ENCODE assay signal across 1 cellular context in the genomic region with DNA sequence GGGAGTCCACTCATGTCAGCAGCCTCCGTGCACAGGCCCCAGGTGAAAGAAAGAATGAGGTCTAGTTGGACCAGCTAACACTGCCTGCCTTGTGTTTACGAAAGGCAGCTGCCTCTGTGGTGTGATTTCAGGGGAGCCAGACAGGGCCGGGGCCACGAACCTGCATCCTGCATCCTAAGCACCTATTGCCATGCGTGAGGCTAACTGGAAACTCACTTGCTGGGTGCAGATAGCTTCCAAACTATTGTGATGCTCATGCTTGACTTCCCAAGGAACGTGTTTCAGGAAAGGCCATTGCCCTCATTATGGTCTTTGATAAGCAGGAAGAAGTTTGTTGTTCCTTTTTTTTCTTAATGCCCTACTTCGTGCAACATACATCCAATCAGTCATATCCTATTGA.
TF ChIP-seq lines count a peak whose summit lies in the region.

No MANE protein-coding gene starts in this region.

TF ChIP-seq in GM23338, 12 proteins besides CTCF, POLR2A, EP300 and RAD21:
- TF ChIP-seq, protein P1, sequence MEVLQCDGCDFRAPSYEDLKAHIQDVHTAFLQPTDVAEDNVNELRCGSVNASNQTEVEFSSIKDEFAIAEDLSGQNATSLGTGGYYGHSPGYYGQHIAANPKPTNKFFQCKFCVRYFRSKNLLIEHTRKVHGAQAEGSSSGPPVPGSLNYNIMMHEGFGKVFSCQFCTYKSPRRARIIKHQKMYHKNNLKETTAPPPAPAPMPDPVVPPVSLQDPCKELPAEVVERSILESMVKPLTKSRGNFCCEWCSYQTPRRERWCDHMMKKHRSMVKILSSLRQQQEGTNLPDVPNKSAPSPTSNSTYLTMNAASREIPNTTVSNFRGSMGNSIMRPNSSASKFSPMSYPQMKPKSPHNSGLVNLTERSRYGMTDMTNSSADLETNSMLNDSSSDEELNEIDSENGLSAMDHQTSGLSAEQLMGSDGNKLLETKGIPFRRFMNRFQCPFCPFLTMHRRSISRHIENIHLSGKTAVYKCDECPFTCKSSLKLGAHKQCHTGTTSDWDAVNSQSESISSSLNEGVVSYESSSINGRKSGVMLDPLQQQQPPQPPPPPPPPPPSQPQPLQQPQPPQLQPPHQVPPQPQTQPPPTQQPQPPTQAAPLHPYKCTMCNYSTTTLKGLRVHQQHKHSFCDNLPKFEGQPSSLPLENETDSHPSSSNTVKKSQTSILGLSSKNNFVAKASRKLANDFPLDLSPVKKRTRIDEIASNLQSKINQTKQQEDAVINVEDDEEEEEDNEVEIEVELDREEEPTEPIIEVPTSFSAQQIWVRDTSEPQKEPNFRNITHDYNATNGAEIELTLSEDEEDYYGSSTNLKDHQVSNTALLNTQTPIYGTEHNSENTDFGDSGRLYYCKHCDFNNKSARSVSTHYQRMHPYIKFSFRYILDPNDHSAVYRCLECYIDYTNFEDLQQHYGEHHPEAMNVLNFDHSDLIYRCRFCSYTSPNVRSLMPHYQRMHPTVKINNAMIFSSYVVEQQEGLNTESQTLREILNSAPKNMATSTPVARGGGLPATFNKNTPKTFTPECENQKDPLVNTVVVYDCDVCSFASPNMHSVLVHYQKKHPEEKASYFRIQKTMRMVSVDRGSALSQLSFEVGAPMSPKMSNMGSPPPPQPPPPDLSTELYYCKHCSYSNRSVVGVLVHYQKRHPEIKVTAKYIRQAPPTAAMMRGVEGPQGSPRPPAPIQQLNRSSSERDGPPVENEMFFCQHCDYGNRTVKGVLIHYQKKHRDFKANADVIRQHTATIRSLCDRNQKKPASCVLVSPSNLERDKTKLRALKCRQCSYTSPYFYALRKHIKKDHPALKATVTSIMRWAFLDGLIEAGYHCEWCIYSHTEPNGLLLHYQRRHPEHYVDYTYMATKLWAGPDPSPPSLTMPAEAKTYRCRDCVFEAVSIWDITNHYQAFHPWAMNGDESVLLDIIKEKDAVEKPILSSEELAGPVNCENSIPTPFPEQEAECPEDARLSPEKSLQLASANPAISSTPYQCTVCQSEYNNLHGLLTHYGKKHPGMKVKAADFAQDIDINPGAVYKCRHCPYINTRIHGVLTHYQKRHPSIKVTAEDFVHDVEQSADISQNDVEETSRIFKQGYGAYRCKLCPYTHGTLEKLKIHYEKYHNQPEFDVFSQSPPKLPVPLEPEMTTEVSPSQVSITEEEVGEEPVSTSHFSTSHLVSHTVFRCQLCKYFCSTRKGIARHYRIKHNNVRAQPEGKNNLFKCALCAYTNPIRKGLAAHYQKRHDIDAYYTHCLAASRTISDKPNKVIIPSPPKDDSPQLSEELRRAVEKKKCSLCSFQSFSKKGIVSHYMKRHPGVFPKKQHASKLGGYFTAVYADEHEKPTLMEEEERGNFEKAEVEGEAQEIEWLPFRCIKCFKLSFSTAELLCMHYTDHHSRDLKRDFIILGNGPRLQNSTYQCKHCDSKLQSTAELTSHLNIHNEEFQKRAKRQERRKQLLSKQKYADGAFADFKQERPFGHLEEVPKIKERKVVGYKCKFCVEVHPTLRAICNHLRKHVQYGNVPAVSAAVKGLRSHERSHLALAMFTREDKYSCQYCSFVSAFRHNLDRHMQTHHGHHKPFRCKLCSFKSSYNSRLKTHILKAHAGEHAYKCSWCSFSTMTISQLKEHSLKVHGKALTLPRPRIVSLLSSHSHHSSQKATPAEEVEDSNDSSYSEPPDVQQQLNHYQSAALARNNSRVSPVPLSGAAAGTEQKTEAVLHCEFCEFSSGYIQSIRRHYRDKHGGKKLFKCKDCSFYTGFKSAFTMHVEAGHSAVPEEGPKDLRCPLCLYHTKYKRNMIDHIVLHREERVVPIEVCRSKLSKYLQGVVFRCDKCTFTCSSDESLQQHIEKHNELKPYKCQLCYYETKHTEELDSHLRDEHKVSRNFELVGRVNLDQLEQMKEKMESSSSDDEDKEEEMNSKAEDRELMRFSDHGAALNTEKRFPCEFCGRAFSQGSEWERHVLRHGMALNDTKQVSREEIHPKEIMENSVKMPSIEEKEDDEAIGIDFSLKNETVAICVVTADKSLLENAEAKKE (CRISPR knock-in tag; IDR thresholded peaks at IDR 0.05) = no peak
- no peak for TF ChIP-seq CREB1 (CRISPR knock-in tag; IDR thresholded peaks at IDR 0.05; ENCODE audit: low read depth)
- TF ChIP-seq NANOG (IDR thresholded peaks at IDR 0.05; ENCODE audit: borderline replicate concordance) = no peak
- no peak for TF ChIP-seq STAT1 (IDR thresholded peaks at IDR 0.05; ENCODE audit: unreplicated experiment)
- TF ChIP-seq EZH2phosphoT487 (IDR thresholded peaks at IDR 0.05; ENCODE audit: unreplicated experiment) = no peak
- TF ChIP-seq, protein P2, sequence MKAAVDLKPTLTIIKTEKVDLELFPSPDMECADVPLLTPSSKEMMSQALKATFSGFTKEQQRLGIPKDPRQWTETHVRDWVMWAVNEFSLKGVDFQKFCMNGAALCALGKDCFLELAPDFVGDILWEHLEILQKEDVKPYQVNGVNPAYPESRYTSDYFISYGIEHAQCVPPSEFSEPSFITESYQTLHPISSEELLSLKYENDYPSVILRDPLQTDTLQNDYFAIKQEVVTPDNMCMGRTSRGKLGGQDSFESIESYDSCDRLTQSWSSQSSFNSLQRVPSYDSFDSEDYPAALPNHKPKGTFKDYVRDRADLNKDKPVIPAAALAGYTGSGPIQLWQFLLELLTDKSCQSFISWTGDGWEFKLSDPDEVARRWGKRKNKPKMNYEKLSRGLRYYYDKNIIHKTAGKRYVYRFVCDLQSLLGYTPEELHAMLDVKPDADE (IDR thresholded peaks at IDR 0.05) = no peak
- no peak for TF ChIP-seq EZH2 (IDR thresholded peaks at IDR 0.05; ENCODE audit: low read depth, unreplicated experiment)
- TF ChIP-seq, protein P3, sequence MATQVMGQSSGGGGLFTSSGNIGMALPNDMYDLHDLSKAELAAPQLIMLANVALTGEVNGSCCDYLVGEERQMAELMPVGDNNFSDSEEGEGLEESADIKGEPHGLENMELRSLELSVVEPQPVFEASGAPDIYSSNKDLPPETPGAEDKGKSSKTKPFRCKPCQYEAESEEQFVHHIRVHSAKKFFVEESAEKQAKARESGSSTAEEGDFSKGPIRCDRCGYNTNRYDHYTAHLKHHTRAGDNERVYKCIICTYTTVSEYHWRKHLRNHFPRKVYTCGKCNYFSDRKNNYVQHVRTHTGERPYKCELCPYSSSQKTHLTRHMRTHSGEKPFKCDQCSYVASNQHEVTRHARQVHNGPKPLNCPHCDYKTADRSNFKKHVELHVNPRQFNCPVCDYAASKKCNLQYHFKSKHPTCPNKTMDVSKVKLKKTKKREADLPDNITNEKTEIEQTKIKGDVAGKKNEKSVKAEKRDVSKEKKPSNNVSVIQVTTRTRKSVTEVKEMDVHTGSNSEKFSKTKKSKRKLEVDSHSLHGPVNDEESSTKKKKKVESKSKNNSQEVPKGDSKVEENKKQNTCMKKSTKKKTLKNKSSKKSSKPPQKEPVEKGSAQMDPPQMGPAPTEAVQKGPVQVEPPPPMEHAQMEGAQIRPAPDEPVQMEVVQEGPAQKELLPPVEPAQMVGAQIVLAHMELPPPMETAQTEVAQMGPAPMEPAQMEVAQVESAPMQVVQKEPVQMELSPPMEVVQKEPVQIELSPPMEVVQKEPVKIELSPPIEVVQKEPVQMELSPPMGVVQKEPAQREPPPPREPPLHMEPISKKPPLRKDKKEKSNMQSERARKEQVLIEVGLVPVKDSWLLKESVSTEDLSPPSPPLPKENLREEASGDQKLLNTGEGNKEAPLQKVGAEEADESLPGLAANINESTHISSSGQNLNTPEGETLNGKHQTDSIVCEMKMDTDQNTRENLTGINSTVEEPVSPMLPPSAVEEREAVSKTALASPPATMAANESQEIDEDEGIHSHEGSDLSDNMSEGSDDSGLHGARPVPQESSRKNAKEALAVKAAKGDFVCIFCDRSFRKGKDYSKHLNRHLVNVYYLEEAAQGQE (IDR thresholded peaks at IDR 0.05; ENCODE audit: unreplicated experiment) = no peak
- no peak for TF ChIP-seq POLR2AphosphoS5 (IDR thresholded peaks at IDR 0.05; ENCODE audit: low read depth)
- no peak for TF ChIP-seq ZNF114 (CRISPR knock-in tag; IDR thresholded peaks at IDR 0.05)
- TF ChIP-seq ZNF331 (CRISPR knock-in tag; IDR thresholded peaks at IDR 0.05; ENCODE audit: low read depth) = no peak
- no peak for TF ChIP-seq JUNB (IDR thresholded peaks at IDR 0.05; ENCODE audit: unreplicated experiment)
